Comparison of ENCODE assay signal across 17 cellular contexts in the genomic region with DNA sequence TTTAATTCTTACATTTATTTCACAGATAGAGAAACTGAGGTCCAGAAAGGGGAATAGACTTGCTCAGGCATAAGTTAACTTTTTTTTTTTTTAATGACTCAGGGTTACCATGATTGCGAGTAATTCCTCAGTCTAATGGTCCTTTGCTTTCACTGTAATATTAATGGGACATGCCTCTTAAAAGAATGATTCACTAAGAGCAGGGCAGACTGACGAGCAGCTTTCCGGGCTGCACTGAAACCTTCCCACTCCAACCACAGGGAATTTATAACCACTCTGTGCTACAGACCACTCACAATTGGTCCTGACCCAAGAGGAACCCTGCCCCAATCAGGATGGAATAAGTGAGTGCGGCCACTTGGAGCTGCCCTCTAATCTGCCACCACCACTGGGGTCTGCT. TPM values are rescaled to one million over a fixed set of nuclear protein-coding genes. Genes with fewer than 3 reads are reported as not detected.
DNase-seq lines count a peak whose midpoint lies in the region; TF ChIP-seq lines count a peak whose summit lies in the region.
"Had no signal": no experiment of that assay in that cellular context is flagged by ENCODE, and none has a peak within 500 bp of the region (broad histone marks: within the 10 kb centered on the region; RNA-seq: fewer than 3 reads in every experiment).

No MANE protein-coding gene starts in this region.

- no peak for TF ChIP-seq CTCF in kidney epithelial cell (IDR thresholded peaks at IDR 0.05; ENCODE audit: insufficient read depth, low read length, poor library complexity, severe bottlenecking)
- no peak for TF ChIP-seq CTCF in tibial nerve (IDR thresholded peaks at IDR 0.05)

- peaks cover 5% of the 10 kb centered on the region for H3K36me3 ChIP-seq in kidney epithelial cell (ENCODE audit: control insufficient read depth, insufficient read depth, low read length)
- no peaks in the 10 kb centered on the region for H3K36me3 ChIP-seq in tibial nerve
- H3K36me3 ChIP-seq: esophagus squamous epithelium, right lobe of liver had no signal

- H3K9me3 ChIP-seq in tibial nerve: no peaks in the 10 kb centered on the region
- H3K9me3 ChIP-seq: Caco-2, esophagus squamous epithelium, right lobe of liver had no signal

- H3K27me3 ChIP-seq in kidney epithelial cell (ENCODE audit: control insufficient read depth, insufficient read depth, low read length): no peaks in the 10 kb centered on the region
- peaks cover 0 to 34% of the 10 kb centered on the region in 2 donors for H3K27me3 ChIP-seq in tibial nerve

- no peak for TF ChIP-seq EP300 in tibial nerve (IDR thresholded peaks at IDR 0.05)

- no peak overlapping the region for H3K27ac ChIP-seq in tibial nerve
- H3K27ac ChIP-seq: esophagus squamous epithelium, right lobe of liver had no signal

- TF ChIP-seq POLR2A in tibial nerve (IDR thresholded peaks at IDR 0.05): no peak

- 76 to 77% methylated on average over 4 of the region's 4 CpGs for WGBS in tibial nerve, 2 donors

- DNase-seq in HCEC 1CT (peak; percentile 88), astrocyte of the hippocampus (ENCODE audit: low read depth, low spot score) (peak; percentile 92), kidney epithelial cell (ENCODE audit: low read depth) (peak; percentile 87), stromal cell of bone marrow (ENCODE audit: low read depth) (peak; percentile 80), tibial nerve (ENCODE audit: low spot score in 2 of 2) (no peak), RPMI8226 (no peak), middle frontal gyrus (ENCODE audit: extremely low spot score, low spot score) (no peak)
- DNase-seq: activated CD8-positive, alpha-beta memory T cell treated with anti-CD3 and anti-CD28 coated beads, Interleukin-2, amount 50 U/mL, for 4 hours; activated naive CD8-positive, alpha-beta T cell treated with anti-CD3 and anti-CD28 coated beads for 36 hours; Caco-2; esophagus squamous epithelium; naive thymus-derived CD8-positive, alpha-beta T cell; NCI-H1694; NCI-H524 treated with DMSO at 0.1 percent for 48 hours; right lobe of liver; SIG-M5; substantia nigra had no signal

- peaks cover 0 to 13% (median 0%) of the 10 kb centered on the region in 4 donors for H3K4me1 ChIP-seq in tibial nerve
- H3K4me1 ChIP-seq: Caco-2, right lobe of liver had no signal

- no peak overlapping the region for H3K4me3 ChIP-seq in kidney epithelial cell (ENCODE audit: low read depth, low read length)
- no peak overlapping the region for H3K4me3 ChIP-seq in tibial nerve
- H3K4me3 ChIP-seq: esophagus squamous epithelium, right lobe of liver had no signal

RNA-seq across cellular contexts. Expression of a gene that starts 5.7 kb away (rescaled TPM):
- 15.2 and 24.6 TPM in 2 replicates for total RNA-seq in kidney epithelial cell
- total RNA-seq in tibial nerve: 10 to 100 TPM in 3 of 4 donors, 1 to 10 TPM in 1; 6.9 to 29.3 (median 19.2) TPM

RNA-seq across cellular contexts. Expression of a gene that starts 8.4 kb away (rescaled TPM):
- total RNA-seq in kidney epithelial cell: not detected in 2 replicates
- total RNA-seq in tibial nerve: not detected
- total RNA-seq: activated naive CD8-positive, alpha-beta T cell treated with anti-CD3 and anti-CD28 coated beads for 36 hours; Caco-2; naive thymus-derived CD8-positive, alpha-beta T cell; right lobe of liver had no signal

RNA-seq across cellular contexts. Expression of a gene that starts 39.0 kb away (rescaled TPM):
- total RNA-seq in kidney epithelial cell (3.6 and 4.4 TPM in 2 replicates), tibial nerve (1 to 10 TPM; 1.2 to 3.5 (median 2.0) TPM)

RNA-seq across cellular contexts. Expression of a gene that starts 50.9 kb away (rescaled TPM):
- total RNA-seq in kidney epithelial cell (24.0 and 31.1 TPM in 2 replicates), tibial nerve (10 to 100 TPM in 2 of 4 donors, 1 to 10 TPM in 2; 3.7 to 14.1 (median 9.4) TPM)

RNA-seq across cellular contexts. Expression of a gene that starts 54.4 kb away (rescaled TPM):
- total RNA-seq in kidney epithelial cell: 3.6 and 3.8 TPM in 2 replicates
- total RNA-seq in tibial nerve: 1 to 10 TPM in 2 of 4 donors, not detected in 2; 1.6 to 1.8 TPM
- total RNA-seq: activated naive CD8-positive, alpha-beta T cell treated with anti-CD3 and anti-CD28 coated beads for 36 hours; Caco-2; esophagus squamous epithelium; naive thymus-derived CD8-positive, alpha-beta T cell had no signal

Comparison
In these comparisons a context has a peak if more than half of its experiments do, and no peak if none do; other contexts are left out.
1. DNase-seq: peak in HCEC 1CT (single experiment), astrocyte of the hippocampus (single experiment), kidney epithelial cell (single experiment) and stromal cell of bone marrow (single experiment); none in tibial nerve (0 of 2), RPMI8226 (single experiment) and middle frontal gyrus (single experiment).